ENCODE assay signal across 3 cellular contexts in genomic region chr11:42957831-42958230, GRCh38.
"Had no signal": no experiment of that assay in that cellular context is flagged by ENCODE, and none has a peak within 500 bp of the region (broad histone marks: within the 10 kb centered on the region; RNA-seq: fewer than 3 reads in every experiment).

No MANE protein-coding gene starts in this region.

- ATAC-seq: GM12878 had no signal

- H3K4me3 ChIP-seq: GM12878 had no signal

- DNase-seq: GDM1, GF-D8 had no signal
